In the genomic region with DNA sequence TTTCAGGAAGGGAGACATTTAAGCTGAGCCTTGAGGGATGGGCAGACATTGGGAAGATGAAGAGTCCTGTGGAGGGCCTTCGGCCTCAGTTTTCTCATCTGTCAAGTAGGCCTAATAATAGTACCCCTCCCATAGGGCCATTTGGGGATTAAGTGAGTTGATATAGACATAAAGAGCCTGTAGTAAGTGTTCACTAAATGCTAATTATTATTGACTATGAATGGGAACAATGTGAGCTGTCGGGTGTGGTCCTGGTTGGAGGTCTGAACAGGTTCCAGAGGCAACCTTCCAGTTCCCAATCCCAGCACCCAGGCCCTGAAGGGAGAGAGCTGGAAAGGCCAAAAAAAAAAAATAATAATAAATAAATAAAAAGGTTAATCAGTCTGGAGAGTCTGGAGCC, we compare ENCODE assay signal across 17 cellular contexts. TPM values are rescaled to one million over a fixed set of nuclear protein-coding genes. Genes with fewer than 3 reads are reported as not detected.
DNase-seq lines count a peak whose midpoint lies in the region; ATAC-seq and TF ChIP-seq lines count a peak whose summit lies in the region.
"Had no signal": no experiment of that assay in that cellular context is flagged by ENCODE, and none has a peak within 500 bp of the region (broad histone marks: within the 10 kb centered on the region; RNA-seq: fewer than 3 reads in every experiment).

No MANE protein-coding gene starts in this region.

- POLR2A ChIA-PET in RWPE1 (lab: Yijun Ruan, JAX; ENCODE audit: low non-redundant PET): no interaction called here
- POLR2A ChIA-PET in CD8-positive, alpha-beta T cell (lab: Charles Lee): no interaction called here

- CTCF ChIA-PET in RWPE1 (lab: Yijun Ruan, JAX): interaction anchor here (1.0 to 2.5 kb wide), 4 partner anchors 17 to 57 kb away, joined by 3 to 8 read pairs (median 4); no protein-coding TSS in a partner anchor
- CTCF ChIA-PET in CD8-positive, alpha-beta T cell (lab: Charles Lee): interaction anchor here (0.9 to 2.8 kb wide), 6 partner anchors 15 to 137 kb away, joined by 3 to 17 read pairs (median 4); partner anchors contain the start of gene ITPR3

- H3K36me3 ChIP-seq in H7 (replicated peaks; ENCODE audit: control insufficient read depth, insufficient read depth, low read length): no peaks in the 10 kb centered on the region
- no peaks in the 10 kb centered on the region for H3K36me3 ChIP-seq in CD8-positive, alpha-beta T cell (ENCODE audit: insufficient read depth, low read length)
- H3K36me3 ChIP-seq: BE2C had no signal

- no peaks in the 10 kb centered on the region for H3K4me1 Mint-ChIP-seq in CD8-positive, alpha-beta T cell (ENCODE audit: low read depth)

- intact Hi-C loops in CD8-positive, alpha-beta T cell (cut with DNase I, micrococcal nuclease): no loop called here

- peak; percentile 19 for ATAC-seq in esophagus mucosa
- no peak for ATAC-seq in CD8-positive, alpha-beta T cell
- ATAC-seq: HCT116 had no signal

- DNase-seq in H7: peak; percentile 30
- DNase-seq in RWPE1 (ENCODE audit: low spot score): no peak
- no peak for DNase-seq in DMS153 (lab: John Stamatoyannopoulos, UW)
- no peak for DNase-seq in CD8-positive, alpha-beta T cell
- DNase-seq in HuH-7 (ENCODE audit: low spot score): no peak
- DNase-seq: ACHN; BE2C; C1 segment of cervical spinal cord; Caco-2; CD4-positive, CD25-positive, alpha-beta regulatory T cell; DMS79; GDM1; GM23248; IMR-90; KBM-7 had no signal

- TF ChIP-seq CTCF in RWPE1 (conservative IDR thresholded peaks at IDR 0.05; ENCODE audit: low read depth): no peak
- TF ChIP-seq CTCF in CD8-positive, alpha-beta T cell (IDR thresholded peaks at IDR 0.05): no peak

- no peaks in the 10 kb centered on the region for H3K27me3 ChIP-seq in H7 (ENCODE audit: control insufficient read depth, insufficient read depth, low read length)
- H3K27me3 ChIP-seq in CD8-positive, alpha-beta T cell (ENCODE audit: insufficient read depth, low read length): no peaks in the 10 kb centered on the region
- H3K27me3 ChIP-seq: BE2C had no signal

- no peak overlapping the region for H3K27ac Mint-ChIP-seq in CD8-positive, alpha-beta T cell
- H3K27ac Mint-ChIP-seq: CD4-positive, CD25-positive, alpha-beta regulatory T cell had no signal

- peaks cover 7% of the 10 kb centered on the region for H3K9me3 Mint-ChIP-seq in CD8-positive, alpha-beta T cell

- no peak overlapping the region for H3K4me3 ChIP-seq in H7 (ENCODE audit: insufficient read depth, low read depth, low read length)
- H3K4me3 ChIP-seq in CD8-positive, alpha-beta T cell (ENCODE audit: low read depth, low read length): no peak overlapping the region
- H3K4me3 ChIP-seq: GM23248 had no signal

- peak overlapping the region; percentile 88 for H3K27ac ChIP-seq in RWPE1
- no peak overlapping the region for H3K27ac ChIP-seq in CD8-positive, alpha-beta T cell (ENCODE audit: low read depth, low read length)
- H3K27ac ChIP-seq: GM23248 had no signal

- H3K4me3 Mint-ChIP-seq in CD8-positive, alpha-beta T cell: no peak overlapping the region
- H3K4me3 Mint-ChIP-seq: CD4-positive, CD25-positive, alpha-beta regulatory T cell had no signal

- no peaks in the 10 kb centered on the region for H3K36me3 Mint-ChIP-seq in CD8-positive, alpha-beta T cell
- H3K36me3 Mint-ChIP-seq: CD4-positive, CD25-positive, alpha-beta regulatory T cell had no signal

- H3K9me3 ChIP-seq in CD8-positive, alpha-beta T cell (ENCODE audit: low read length): no peaks in the 10 kb centered on the region
- H3K9me3 ChIP-seq: BE2C, Caco-2 had no signal

- H3K27me3 Mint-ChIP-seq in CD8-positive, alpha-beta T cell (ENCODE audit: low read depth): peaks cover 4% of the 10 kb centered on the region

- H3K4me1 ChIP-seq in CD8-positive, alpha-beta T cell (ENCODE audit: insufficient read depth, low read length): no peaks in the 10 kb centered on the region
- H3K4me1 ChIP-seq: BE2C had no signal

RNA-seq across cellular contexts. Expression of gene ITPR3, which starts 14.5 kb away (rescaled TPM):
- total RNA-seq in H7 (2014; rRNA removed; shearing (Covaris generic)): 23.4 and 26.0 TPM in 2 replicates
- 23.7 TPM for total RNA-seq in esophagus mucosa
- 10 to 100 TPM; 39.5 to 40.1 TPM for total RNA-seq in CD8-positive, alpha-beta T cell

RNA-seq across cellular contexts. Expression of gene BAK1, which starts 26.6 kb away (rescaled TPM):
- total RNA-seq in H7 (2014; rRNA removed; shearing (Covaris generic)): 45.9 and 50.5 TPM in 2 replicates
- total RNA-seq in esophagus mucosa: 33.5 TPM
- total RNA-seq in CD8-positive, alpha-beta T cell: 10 to 100 TPM; 44.8 to 46.5 TPM
